ENCODE assay signal across 21 cellular contexts in the genomic region with DNA sequence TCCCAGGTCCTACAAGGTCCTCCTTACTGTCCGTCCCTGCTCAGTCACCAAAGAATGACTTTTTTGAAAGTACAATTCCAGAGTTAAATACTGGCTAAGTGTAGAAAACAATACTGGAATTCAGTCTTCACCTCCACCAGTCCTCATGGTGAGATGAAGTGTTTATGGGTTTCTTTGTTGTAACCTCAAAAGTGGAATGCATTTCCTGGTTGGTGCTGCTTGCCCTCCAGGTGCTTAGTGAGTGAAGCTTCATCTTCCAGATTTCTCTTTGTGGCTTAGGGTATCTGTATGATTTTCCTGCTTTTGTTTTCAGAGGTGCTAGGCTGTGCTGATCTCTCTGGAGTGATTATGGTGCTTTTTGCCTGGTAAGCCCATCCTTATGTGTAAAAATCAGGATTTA.
"Had no signal": no experiment of that assay in that cellular context is flagged by ENCODE, and none has a peak within 500 bp of the region (broad histone marks: within the 10 kb centered on the region; RNA-seq: fewer than 3 reads in every experiment).

No MANE protein-coding gene starts in this region.

- H3K27me3 Mint-ChIP-seq: activated T-helper 17 cell treated with anti-CD3 and anti-CD28 coated beads, Interleukin-2, amount 50 U/mL, for 72 hours; dendritic cell treated with granulocyte-macrophage colony-stimulating factor and Interleukin-4, amounts not matched to agents 40 ng/mL and 50 ng/mL, for 4 days; effector memory CD8-positive, alpha-beta T cell; naive thymus-derived CD8-positive, alpha-beta T cell; T-cell had no signal

- H3K4me3 Mint-ChIP-seq: activated naive CD4-positive, alpha-beta T cell treated with anti-CD3 and anti-CD28 coated beads for 36 hours; activated T-helper 17 cell treated with anti-CD3 and anti-CD28 coated beads, Interleukin-2, amount 50 U/mL, for 72 hours; dendritic cell treated with granulocyte-macrophage colony-stimulating factor and Interleukin-4, amounts not matched to agents 40 ng/mL and 50 ng/mL, for 4 days; T-cell had no signal

- H3K27ac ChIP-seq: body of pancreas, psoas muscle, sigmoid colon, thyroid gland, uterus, VCaP had no signal

- DNase-seq: activated CD4-positive, alpha-beta T cell treated with anti-CD3 and anti-CD28 coated beads for 4 hours; activated naive CD4-positive, alpha-beta T cell treated with anti-CD3 and anti-CD28 coated beads for 36 hours; activated T-cell treated with anti-CD3 and anti-CD28 coated beads for 4 hours; body of pancreas; cerebellar nuclear complex; effector memory CD8-positive, alpha-beta T cell; erythroblast; hypothalamus; mucosa of descending colon; psoas muscle; sigmoid colon; stimulated activated CD4-positive, alpha-beta T cell treated with anti-CD3 and anti-CD28 coated beads, Interleukin-12 subunit alpha, Interleukin-12 subunit beta, amount 100 ng/mL, for 4 hours; stimulated activated CD4-positive, alpha-beta T cell treated with anti-CD3 and anti-CD28 coated beads, Interleukin-2, amount 100 ng/mL, for 48 hours; stimulated activated CD8-positive, alpha-beta memory T cell treated with anti-CD3 and anti-CD28 coated beads, Interleukin-4, amount 100 ng/mL, for 48 hours; T-cell; thyroid gland; uterus had no signal

- H3K9me3 ChIP-seq: body of pancreas, mucosa of descending colon, psoas muscle, sigmoid colon, thyroid gland, uterus had no signal

- ATAC-seq: activated T-helper 17 cell treated with anti-CD3 and anti-CD28 coated beads, Interleukin-2, amount 50 U/mL, for 72 hours; body of pancreas; mucosa of descending colon; naive thymus-derived CD8-positive, alpha-beta T cell; psoas muscle; T-cell had no signal

- H3K27ac Mint-ChIP-seq: activated naive CD4-positive, alpha-beta T cell treated with anti-CD3 and anti-CD28 coated beads for 36 hours; activated T-helper 17 cell treated with anti-CD3 and anti-CD28 coated beads, Interleukin-2, amount 50 U/mL, for 72 hours; dendritic cell treated with granulocyte-macrophage colony-stimulating factor and Interleukin-4, amounts not matched to agents 40 ng/mL and 50 ng/mL, for 4 days had no signal

- H3K9me3 Mint-ChIP-seq: activated naive CD4-positive, alpha-beta T cell treated with anti-CD3 and anti-CD28 coated beads for 36 hours; activated T-helper 17 cell treated with anti-CD3 and anti-CD28 coated beads, Interleukin-2, amount 50 U/mL, for 72 hours; dendritic cell treated with granulocyte-macrophage colony-stimulating factor and Interleukin-4, amounts not matched to agents 40 ng/mL and 50 ng/mL, for 4 days; effector memory CD8-positive, alpha-beta T cell; naive thymus-derived CD8-positive, alpha-beta T cell; T-cell had no signal

- H3K36me3 ChIP-seq: uterus had no signal

- H3K4me3 ChIP-seq: body of pancreas, mucosa of descending colon, psoas muscle, sigmoid colon, thyroid gland, uterus had no signal

- H3K27me3 ChIP-seq: body of pancreas, sigmoid colon, thyroid gland, uterus had no signal

- H3K4me1 ChIP-seq: body of pancreas, sigmoid colon, uterus had no signal
